Comparison of ENCODE assay signal across 15 cellular contexts in genomic region chr15:69852482-69853275, GRCh38.
DNase-seq lines count a peak whose midpoint lies in the region; ATAC-seq and TF ChIP-seq lines count a peak whose summit lies in the region.
"Had no signal": no experiment of that assay in that cellular context is flagged by ENCODE, and none has a peak within 500 bp of the region (broad histone marks: within the 10 kb centered on the region; RNA-seq: fewer than 3 reads in every experiment).

No MANE protein-coding gene starts in this region.

- DNase-seq in ELR (ENCODE audit: low read depth) (peak; percentile 47), SJSA1 (ENCODE audit: low read depth in 1 of 2, low spot score in 2 of 2) (peak; percentile 68 to 93), esophagus squamous epithelium (lab: John Stamatoyannopoulos, UW) (no peak), trophoblast cell (no peak), mucosa of gallbladder (ENCODE audit: low spot score) (no peak), progenitor cell of endocrine pancreas (ENCODE audit: low spot score, unreplicated experiment) (no peak), posterior vena cava (ENCODE audit: low spot score) (no peak)
- DNase-seq: activated CD8-positive, alpha-beta T cell treated with anti-CD3 and anti-CD28 coated beads, Interleukin-2, amount 10 ng/mL, durations not matched to agents 7 days and 5 days; activated gamma-delta T cell; CD4-positive, CD25-positive, alpha-beta regulatory T cell; naive thymus-derived CD4-positive, alpha-beta T cell; retina; stimulated activated CD8-positive, alpha-beta memory T cell treated with anti-CD3 and anti-CD28 coated beads, Interleukin-4, amount 100 ng/mL, for 48 hours had no signal

- intact Hi-C loops in esophagus squamous epithelium (cut with DNase I) (no loop called here), posterior vena cava (cut with DNase I) (no loop called here)

- H2AFZ ChIP-seq in trophoblast cell (ENCODE audit: insufficient read depth, low read length, poor library complexity) = no peak overlapping the region

- H4K8ac ChIP-seq in trophoblast cell (ENCODE audit: low read depth, low read length) = no peak overlapping the region

- peak overlapping the region; percentile 18 for H3K14ac ChIP-seq in trophoblast cell (ENCODE audit: low read length)

- no peak overlapping the region for H3K4me2 ChIP-seq in trophoblast cell (ENCODE audit: low read length)

- H3K4me3 ChIP-seq in SJSA1 (no peak overlapping the region), esophagus squamous epithelium (no peak overlapping the region), trophoblast cell (ENCODE audit: low read depth, low read length) (no peak overlapping the region)
- H3K4me3 ChIP-seq: cardiac muscle cell had no signal

- H3K27ac ChIP-seq in SJSA1 = peak overlapping the region; percentile 100
- peak overlapping the region in 3 of 4 donors; percentile 38 to 64 (median 39) for H3K27ac ChIP-seq in esophagus squamous epithelium
- peak overlapping the region; percentile 23 for H3K27ac ChIP-seq in trophoblast cell (ENCODE audit: low read depth, low read length)
- H3K27ac ChIP-seq: cardiac muscle cell had no signal

- H2BK5ac ChIP-seq in trophoblast cell (ENCODE audit: low read depth, low read length, poor library complexity) = no peak overlapping the region

- H3K18ac ChIP-seq in trophoblast cell (ENCODE audit: low read length) = no peak overlapping the region

- no peaks in the 10 kb centered on the region for H3K36me3 Mint-ChIP-seq in progenitor cell of endocrine pancreas (ENCODE audit: insufficient read depth)
- H3K36me3 Mint-ChIP-seq: CD4-positive, CD25-positive, alpha-beta regulatory T cell; naive thymus-derived CD4-positive, alpha-beta T cell had no signal

- H4K12ac ChIP-seq in trophoblast cell (ENCODE audit: low read depth, low read length) = no peak overlapping the region

- H3K9me3 ChIP-seq in SJSA1 (replicated peaks) (no peaks in the 10 kb centered on the region), esophagus squamous epithelium (no peaks in the 10 kb centered on the region), trophoblast cell (ENCODE audit: insufficient read depth, low read depth, low read length) (no peaks in the 10 kb centered on the region)

- H3K9me3 Mint-ChIP-seq in progenitor cell of endocrine pancreas (ENCODE audit: low read depth) = peaks cover under 1% of the 10 kb centered on the region

- 76 to 78% methylated on average over 6 of the region's 7 CpGs for whole genome bisulfite sequencing in esophagus squamous epithelium, 2 donors
- WGBS in trophoblast cell (ENCODE audit: extremely low coverage, insufficient coverage, insufficient read length) = no CpG with 5 or more reads among the region's 7 CpGs

- TF ChIP-seq CTCF in esophagus squamous epithelium (IDR thresholded peaks at IDR 0.05) (no peak), progenitor cell of endocrine pancreas (IDR thresholded peaks at IDR 0.05; ENCODE audit: unreplicated experiment) (no peak)

- no peak overlapping the region for H4K91ac ChIP-seq in trophoblast cell (ENCODE audit: low read depth, low read length)

- H3K79me1 ChIP-seq in trophoblast cell (ENCODE audit: low read length) = peaks cover 7% of the 10 kb centered on the region

- H3K4me1 Mint-ChIP-seq in progenitor cell of endocrine pancreas (ENCODE audit: low read depth) = no peaks in the 10 kb centered on the region

- peaks cover 18% of the 10 kb centered on the region for H3K36me3 ChIP-seq in SJSA1
- H3K36me3 ChIP-seq in esophagus squamous epithelium = no peaks in the 10 kb centered on the region
- no peaks in the 10 kb centered on the region for H3K36me3 ChIP-seq in trophoblast cell (ENCODE audit: control insufficient read depth in 1 of 2, insufficient read depth in 2 of 2, low read length in 2 of 2)
- H3K36me3 ChIP-seq: cardiac muscle cell had no signal

- H3K79me2 ChIP-seq in trophoblast cell (ENCODE audit: control insufficient read depth, insufficient read depth, low read length, poor library complexity) = no peaks in the 10 kb centered on the region

- no peak overlapping the region for H3K4me3 Mint-ChIP-seq in progenitor cell of endocrine pancreas (ENCODE audit: low read depth)
- H3K4me3 Mint-ChIP-seq: activated CD8-positive, alpha-beta T cell treated with anti-CD3 and anti-CD28 coated beads, Interleukin-2, amount 10 ng/mL, durations not matched to agents 7 days and 5 days; CD4-positive, CD25-positive, alpha-beta regulatory T cell; naive thymus-derived CD4-positive, alpha-beta T cell had no signal

- no peak overlapping the region for H2AK5ac ChIP-seq in trophoblast cell (ENCODE audit: low read length)

- TF ChIP-seq POLR2A in esophagus squamous epithelium (IDR thresholded peaks at IDR 0.05) = no peak

- H3K4ac ChIP-seq in trophoblast cell (ENCODE audit: low read depth, low read length) = no peak overlapping the region

- no peak overlapping the region for H3K27ac Mint-ChIP-seq in progenitor cell of endocrine pancreas
- H3K27ac Mint-ChIP-seq: activated CD8-positive, alpha-beta T cell treated with anti-CD3 and anti-CD28 coated beads, Interleukin-2, amount 10 ng/mL, durations not matched to agents 7 days and 5 days; CD4-positive, CD25-positive, alpha-beta regulatory T cell; naive thymus-derived CD4-positive, alpha-beta T cell had no signal

- no peak overlapping the region for H3K23ac ChIP-seq in trophoblast cell (ENCODE audit: low read length)

- H2BK12ac ChIP-seq in trophoblast cell (ENCODE audit: low read length) = peak overlapping the region; percentile 27

- H3K4me1 ChIP-seq in SJSA1 (replicated peaks) (peaks cover 55% of the 10 kb centered on the region), esophagus squamous epithelium (no peaks in the 10 kb centered on the region), trophoblast cell (ENCODE audit: control insufficient read depth in 1 of 2, insufficient read depth in 2 of 2, low read length in 2 of 2) (peaks cover 17 to 23% of the 10 kb centered on the region in 2 experiments)

- peaks cover 69% of the 10 kb centered on the region for H3K27me3 Mint-ChIP-seq in progenitor cell of endocrine pancreas

- no peaks in the 10 kb centered on the region for H3K27me3 ChIP-seq in SJSA1 (replicated peaks)
- H3K27me3 ChIP-seq in esophagus squamous epithelium = peaks cover 0 to 30% (median 0%) of the 10 kb centered on the region in 4 donors
- H3K27me3 ChIP-seq in trophoblast cell (ENCODE audit: insufficient read depth, low read length) = no peaks in the 10 kb centered on the region
- H3K27me3 ChIP-seq: cardiac muscle cell had no signal

- H2BK120ac ChIP-seq in trophoblast cell (ENCODE audit: insufficient read depth, low read length, poor library complexity) = peak overlapping the region; percentile 6

- H3K9ac ChIP-seq in trophoblast cell (ENCODE audit: low read length) = peak overlapping the region; percentile 40

- ATAC-seq in HG03045 (IDR thresholded peaks at IDR 0.05; ENCODE audit: unreplicated experiment) = no peak
- ATAC-seq: activated CD8-positive, alpha-beta T cell treated with anti-CD3 and anti-CD28 coated beads, Interleukin-2, amount 10 ng/mL, durations not matched to agents 7 days and 5 days; naive thymus-derived CD4-positive, alpha-beta T cell had no signal

Comparison
In these comparisons a context has a peak if more than half of its experiments do, and no peak if none do; other contexts are left out.
1. DNase-seq: peak in ELR (single experiment) and SJSA1 (2 of 2); none in esophagus squamous epithelium (single experiment), trophoblast cell (0 of 2), mucosa of gallbladder (single experiment), progenitor cell of endocrine pancreas (single experiment) and posterior vena cava (single experiment).
2. H3K27ac ChIP-seq: peak in every context shown above with its lines; median percentile 100 in SJSA1; 39 in esophagus squamous epithelium; 23 in trophoblast cell.